ENCODE assay signal across 17 cellular contexts in genomic region chr14:76022991-76023390, GRCh38. TPM values are rescaled to one million over a fixed set of nuclear protein-coding genes. Genes with fewer than 3 reads are reported as not detected.
DNase-seq lines count a peak whose midpoint lies in the region; ATAC-seq, FAIRE-seq and TF ChIP-seq lines count a peak whose summit lies in the region.
"Had no signal": no experiment of that assay in that cellular context is flagged by ENCODE, and none has a peak within 500 bp of the region (broad histone marks: within the 10 kb centered on the region; RNA-seq: fewer than 3 reads in every experiment).

No MANE protein-coding gene starts in this region.

- no peaks in the 10 kb centered on the region for H3K27me3 ChIP-seq in RWPE2 (ENCODE audit: insufficient read depth, poor library complexity, severe bottlenecking)
- H3K27me3 ChIP-seq in foreskin keratinocyte, result no peaks in the 10 kb centered on the region
- H3K27me3 ChIP-seq: BLaER1 treated with 17β-estradiol and CSF1 and Interleukin-3, amounts not matched to agents 10 nM and 100 nM had no signal

- in situ Hi-C loops in G401 (cut with HindIII; ENCODE audit: low sequenced_read_pairs), result no loop called here

- intact Hi-C loops in left ventricle myocardium superior (cut with micrococcal nuclease) (no loop called here), cardiac septum (cut with DNase I) (no loop called here)

- peaks cover 7% of the 10 kb centered on the region for H3K9me3 ChIP-seq in RWPE2 (ENCODE audit: severe bottlenecking)
- H3K9me3 ChIP-seq: HAP-1 had no signal

- no peak overlapping the region for H3K4me3 ChIP-seq in RWPE2 (ENCODE audit: severe bottlenecking)
- H3K4me3 ChIP-seq: BLaER1 treated with 17β-estradiol and CSF1 and Interleukin-3, amounts not matched to agents 10 nM and 100 nM; HAP-1 had no signal

- H3K4me1 ChIP-seq in RWPE2 (ENCODE audit: insufficient read depth, poor library complexity, severe bottlenecking), result peaks cover 7% of the 10 kb centered on the region
- no peaks in the 10 kb centered on the region for H3K4me1 ChIP-seq in foreskin keratinocyte
- H3K4me1 ChIP-seq: BLaER1 treated with 17β-estradiol and CSF1 and Interleukin-3, amounts not matched to agents 10 nM and 100 nM; HAP-1 had no signal

- H3K27ac ChIP-seq in RWPE2 (ENCODE audit: poor library complexity, severe bottlenecking), result no peak overlapping the region
- H3K27ac ChIP-seq in foreskin keratinocyte, result no peak overlapping the region
- H3K27ac ChIP-seq: BLaER1 treated with 17β-estradiol and CSF1 and Interleukin-3, amounts not matched to agents 10 nM and 100 nM had no signal

- no peak for DNase-seq in left ventricle myocardium superior
- no peak for DNase-seq in cardiac septum (ENCODE audit: low spot score)
- no peak for DNase-seq in RWPE2 (ENCODE audit: low spot score)
- peak; percentile 76 to 87 for DNase-seq in foreskin keratinocyte
- DNase-seq in urothelium cell line (ENCODE audit: low spot score), result no peak
- DNase-seq in NOMO-1 treated with dmso at 0.1 percent for 144 hours (lab: John Stamatoyannopoulos, UW; ENCODE audit: unreplicated experiment), result no peak
- no peak for DNase-seq in NCI-H146 (lab: John Stamatoyannopoulos, UW)
- no peak for DNase-seq in G401 (ENCODE audit: low spot score)
- DNase-seq: ACHN; CD4-positive, CD25-positive, alpha-beta regulatory T cell; DMS79 treated with DMSO at 0.1 percent for 48 hours; EL; GF-D8 had no signal

- H3K36me3 ChIP-seq in RWPE2 (ENCODE audit: low read depth), result peaks cover 59% of the 10 kb centered on the region

- ATAC-seq in left ventricle myocardium superior (peak; percentile 25), RWPE2 (ENCODE audit: low read depth) (peak; percentile 91), foreskin keratinocyte (peak; percentile 61)
- ATAC-seq: HepG2 had no signal

- FAIRE-seq in urothelium cell line (lab: Jason Lieb, UNC), result peak; percentile 59
- FAIRE-seq: H1, HepG2 had no signal

- TF ChIP-seq CTCF in RWPE2 (IDR thresholded peaks at IDR 0.05; ENCODE audit: poor library complexity, severe bottlenecking), result no peak
- no peak for TF ChIP-seq CTCF in foreskin keratinocyte (conservative IDR thresholded peaks at IDR 0.05)

RNA-seq across cellular contexts. Expression of gene IFT43, which starts 37.4 kb away (rescaled TPM):
- total RNA-seq in left ventricle myocardium superior (29.1 TPM), cardiac septum (46.8 TPM), foreskin keratinocyte (29.0 and 29.3 TPM in 2 replicates)
- 38.0 and 43.0 TPM in 2 replicates for polyA plus RNA-seq in foreskin keratinocyte
- total RNA-seq in G401 (2014; rRNA removed; shearing (Covaris generic)), result 38.9 and 43.7 TPM in 2 replicates

RNA-seq across cellular contexts. Expression of gene TGFB3, which starts 41.2 kb away (rescaled TPM):
- total RNA-seq in left ventricle myocardium superior (22.8 TPM), cardiac septum (57.5 TPM), foreskin keratinocyte (0.99 and 1.0 TPM in 2 replicates)
- polyA plus RNA-seq in foreskin keratinocyte, result 0.41 and 0.62 TPM in 2 replicates
- total RNA-seq in G401 (2014; rRNA removed; shearing (Covaris generic)), result 3.1 and 3.9 TPM in 2 replicates

Comparison
In these comparisons a context has a peak if more than half of its experiments do, and no peak if none do; other contexts are left out.
1. ATAC-seq: peak in every context shown above with its lines; median percentile 91 in RWPE2; 61 in foreskin keratinocyte; 25 in left ventricle myocardium superior.
2. DNase-seq: peak in foreskin keratinocyte (2 of 2); none in left ventricle myocardium superior (single experiment), cardiac septum (single experiment), RWPE2 (single experiment), urothelium cell line (single experiment), NOMO-1 treated with dmso at 0.1 percent for 144 hours (single experiment), NCI-H146 (single experiment) and G401 (single experiment).